In the genomic region with DNA sequence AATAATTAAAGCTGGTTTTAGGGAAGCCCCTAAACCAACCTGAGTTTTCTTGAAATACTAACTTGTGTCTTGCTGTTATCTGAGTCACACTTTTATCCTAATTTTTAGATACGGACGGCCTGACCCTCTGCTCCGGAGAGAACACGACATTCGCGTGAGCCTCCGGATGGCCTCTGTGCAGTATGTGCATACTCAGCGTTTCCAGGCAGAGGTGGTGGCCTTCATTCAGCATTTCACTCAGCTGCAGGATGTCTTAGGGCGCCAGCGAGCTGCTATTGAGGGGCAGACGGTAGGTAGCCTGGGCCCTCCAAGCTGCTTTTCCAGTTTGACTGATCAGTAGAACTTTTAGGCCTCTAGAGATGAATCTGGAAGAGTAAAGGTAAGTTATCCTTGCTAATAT, we compare ENCODE assay signal across 21 cellular contexts.
"Had no signal": no experiment of that assay in that cellular context is flagged by ENCODE, and none has a peak within 500 bp of the region (broad histone marks: within the 10 kb centered on the region; RNA-seq: fewer than 3 reads in every experiment).

No MANE protein-coding gene starts in this region.

- H3K9ac ChIP-seq: neural progenitor cell had no signal

- H3K27me3 ChIP-seq: colonic mucosa, foreskin keratinocyte, hepatocyte, neural progenitor cell, thyroid gland, upper lobe of left lung, uterus had no signal

- H3K9me3 ChIP-seq: colonic mucosa, thyroid gland, upper lobe of left lung, uterus had no signal

- H2AFZ ChIP-seq: hepatocyte, neural progenitor cell had no signal

- H3K36me3 ChIP-seq: colonic mucosa, neural progenitor cell, uterus had no signal

- H3K4me2 ChIP-seq: hepatocyte, neural progenitor cell had no signal

- ATAC-seq: foreskin keratinocyte; left cardiac atrium; left ventricle myocardium superior; natural killer cell treated with Interleukin-12 subunit alpha and Interleukin-12 subunit beta and Interleukin-15 and Interleukin-18, amount 100 ng/mL, for 72 hours had no signal

- H3K27me3 Mint-ChIP-seq: natural killer cell treated with Interleukin-12 subunit alpha and Interleukin-12 subunit beta and Interleukin-15 and Interleukin-18, amount 100 ng/mL, for 72 hours had no signal

- H3K27ac ChIP-seq: colonic mucosa, foreskin keratinocyte, hepatocyte, neural progenitor cell, thyroid gland, upper lobe of left lung, uterus had no signal

- H3K9me3 Mint-ChIP-seq: natural killer cell treated with Interleukin-12 subunit alpha and Interleukin-12 subunit beta and Interleukin-15 and Interleukin-18, amount 100 ng/mL, for 72 hours; neural progenitor cell had no signal

- DNase-seq: colonic mucosa; dermis blood vessel endothelial cell; erythroblast; foreskin keratinocyte; kidney; left cardiac atrium; left ventricle myocardium superior; mesenchymal stem cell; midbrain; nucleus accumbens; small intestine; stimulated activated CD4-positive, alpha-beta T cell treated with anti-CD3 and anti-CD28 coated beads, Interleukin-2, amount 100 ng/mL, for 48 hours; stimulated activated naive CD4-positive, alpha-beta T cell treated with Interleukin-2 at 50 U/mL for 16 hours; thyroid gland; upper lobe of left lung; uterus had no signal

- H3K4me1 ChIP-seq: colonic mucosa, foreskin keratinocyte, neural progenitor cell, thyroid gland, upper lobe of left lung, uterus had no signal

- H3K27ac Mint-ChIP-seq: natural killer cell treated with Interleukin-12 subunit alpha and Interleukin-12 subunit beta and Interleukin-15 and Interleukin-18, amount 100 ng/mL, for 72 hours; neural progenitor cell had no signal

- H3K4me1 Mint-ChIP-seq: neural progenitor cell had no signal

- H3K4me3 ChIP-seq: colonic mucosa, hepatocyte, lung, neural progenitor cell, thyroid gland, upper lobe of left lung, uterus had no signal

- H3K4me3 Mint-ChIP-seq: natural killer cell treated with Interleukin-12 subunit alpha and Interleukin-12 subunit beta and Interleukin-15 and Interleukin-18, amount 100 ng/mL, for 72 hours; neural progenitor cell had no signal

- H3K79me2 ChIP-seq: hepatocyte had no signal

- FAIRE-seq: endothelial cell of umbilical vein, kidney, small intestine had no signal
